Comparison of ENCODE assay signal across 18 cellular contexts in the genomic region with DNA sequence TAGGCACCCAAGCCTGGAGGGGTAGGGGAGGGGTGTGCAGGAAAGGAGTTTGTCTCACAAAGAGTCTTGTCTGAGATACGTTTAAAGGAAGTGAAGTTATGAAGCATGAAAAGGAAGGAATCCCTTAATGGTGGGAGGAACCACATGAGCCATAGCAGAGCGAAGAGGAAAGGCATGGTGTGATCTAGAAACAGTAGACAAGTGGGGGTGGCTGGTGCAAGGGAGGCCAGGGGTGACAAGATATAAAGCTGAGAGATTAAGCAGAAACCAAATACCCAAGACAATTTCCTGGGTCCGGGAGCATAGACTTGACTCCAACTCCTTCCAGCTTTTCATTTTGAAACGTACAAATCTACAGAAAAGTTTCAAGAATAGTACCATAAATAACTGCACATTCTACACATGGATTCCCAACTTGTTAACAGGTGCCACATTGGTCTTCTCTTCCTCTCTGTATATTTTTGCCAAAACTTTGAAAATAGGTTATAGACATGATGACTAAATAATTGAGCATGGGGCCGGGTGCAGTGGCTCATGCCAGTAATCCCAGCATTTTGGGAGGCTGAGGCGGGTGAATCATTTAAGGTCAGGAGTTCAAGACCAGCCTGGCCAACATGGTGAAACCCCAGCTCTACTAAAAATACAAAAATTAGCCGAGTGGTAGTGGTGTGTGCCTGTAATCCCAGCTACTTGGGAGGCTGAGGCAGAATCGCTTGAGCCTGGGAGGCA.
"Had no signal": no experiment of that assay in that cellular context is flagged by ENCODE, and none has a peak within 500 bp of the region (broad histone marks: within the 10 kb centered on the region; RNA-seq: fewer than 3 reads in every experiment).

No MANE protein-coding gene starts in this region.

- H3K36me3 ChIP-seq: brain microvascular endothelial cell, colonic mucosa, left ventricle myocardium inferior, pancreas, thoracic aorta had no signal

- ATAC-seq: activated CD8-positive, alpha-beta T cell treated with anti-CD3 and anti-CD28 coated beads, Interleukin-2, amount 10 ng/mL, durations not matched to agents 7 days and 5 days; activated T-cell treated with anti-CD3 and anti-CD28 coated beads, Interleukin-2, amount 50 U/mL, for 4 hours; pancreas; sciatic nerve; stimulated activated naive B cell treated with anti-CD40 and anti-IgM and Interleukin-4, amounts not matched to agents 10 μg/mL and 1 μg/mL and 100 μg/mL, for 72 hours had no signal

- H3K4me1 Mint-ChIP-seq: activated CD4-positive, alpha-beta T cell treated with anti-CD3 and anti-CD28 coated beads, Interleukin-2, amount 10 ng/mL, durations not matched to agents 24 days and 14 days; central memory CD8-positive, alpha-beta T cell had no signal

- H3K27ac Mint-ChIP-seq: activated CD4-positive, alpha-beta T cell treated with anti-CD3 and anti-CD28 coated beads, Interleukin-2, amount 10 ng/mL, durations not matched to agents 24 days and 14 days; activated CD8-positive, alpha-beta T cell treated with anti-CD3 and anti-CD28 coated beads, Interleukin-2, amount 10 ng/mL, durations not matched to agents 7 days and 5 days; stimulated activated naive B cell treated with anti-CD40 and anti-IgM and Interleukin-4, amounts not matched to agents 10 μg/mL and 1 μg/mL and 100 μg/mL, for 72 hours had no signal

- H3K27ac ChIP-seq: brain microvascular endothelial cell, colonic mucosa, left ventricle myocardium inferior, pancreas, thoracic aorta had no signal

- H3K4me3 ChIP-seq: colonic mucosa, left ventricle myocardium inferior, pancreas, thoracic aorta had no signal

- H3K36me3 Mint-ChIP-seq: stimulated activated naive B cell treated with anti-CD40 and anti-IgM and Interleukin-4, amounts not matched to agents 10 μg/mL and 1 μg/mL and 100 μg/mL, for 72 hours had no signal

- H3K9me3 ChIP-seq: colonic mucosa, pancreas, thoracic aorta had no signal

- H3K9me3 Mint-ChIP-seq: activated CD4-positive, alpha-beta T cell treated with anti-CD3 and anti-CD28 coated beads, Interleukin-2, amount 10 ng/mL, durations not matched to agents 24 days and 14 days had no signal

- DNase-seq: activated CD4-positive, alpha-beta T cell treated with anti-CD3 and anti-CD28 coated beads, Interleukin-2, amount 10 ng/mL, durations not matched to agents 24 days and 14 days; activated CD8-positive, alpha-beta T cell treated with anti-CD3 and anti-CD28 coated beads, Interleukin-2, amount 10 ng/mL, durations not matched to agents 7 days and 5 days; activated effector memory CD4-positive, alpha-beta T cell treated with Interleukin-2 at 50 U/mL for 16 hours; activated naive CD4-positive, alpha-beta T cell treated with anti-CD3 and anti-CD28 coated beads, Interleukin-2, amount 50 U/mL, for 16 hours; activated T-cell treated with anti-CD3 and anti-CD28 coated beads, Interleukin-2, amount 50 U/mL, for 4 hours; aorta; brain microvascular endothelial cell; colonic mucosa; head of caudate nucleus; kidney; left ventricle myocardium inferior; mammary epithelial cell; pancreas; stimulated activated naive B cell treated with anti-CD40 and anti-IgM and Interleukin-4, amounts not matched to agents 10 μg/mL and 1 μg/mL and 100 μg/mL, for 72 hours had no signal

- H3K4me3 Mint-ChIP-seq: activated CD4-positive, alpha-beta T cell treated with anti-CD3 and anti-CD28 coated beads, Interleukin-2, amount 10 ng/mL, durations not matched to agents 24 days and 14 days; activated CD8-positive, alpha-beta T cell treated with anti-CD3 and anti-CD28 coated beads, Interleukin-2, amount 10 ng/mL, durations not matched to agents 7 days and 5 days; activated T-cell treated with anti-CD3 and anti-CD28 coated beads, Interleukin-2, amount 50 U/mL, for 4 hours; central memory CD8-positive, alpha-beta T cell; endodermal cell; stimulated activated naive B cell treated with anti-CD40 and anti-IgM and Interleukin-4, amounts not matched to agents 10 μg/mL and 1 μg/mL and 100 μg/mL, for 72 hours had no signal

- H3K4me1 ChIP-seq: colonic mucosa, left ventricle myocardium inferior, pancreas had no signal

- H3K27me3 Mint-ChIP-seq: activated CD4-positive, alpha-beta T cell treated with anti-CD3 and anti-CD28 coated beads, Interleukin-2, amount 10 ng/mL, durations not matched to agents 24 days and 14 days; central memory CD8-positive, alpha-beta T cell had no signal

- H3K27me3 ChIP-seq: brain microvascular endothelial cell, colonic mucosa, pancreas had no signal
